19 cellular contexts compared by ENCODE assay signal in genomic region chr15:28911295-28911979, GRCh38. TPM values are rescaled to one million over a fixed set of nuclear protein-coding genes. Genes with fewer than 3 reads are reported as not detected.
DNase-seq lines count a peak whose midpoint lies in the region; ATAC-seq, FAIRE-seq and TF ChIP-seq lines count a peak whose summit lies in the region.
"Had no signal": no experiment of that assay in that cellular context is flagged by ENCODE, and none has a peak within 500 bp of the region (broad histone marks: within the 10 kb centered on the region; RNA-seq: fewer than 3 reads in every experiment).

No MANE protein-coding gene starts in this region.

- TF ChIP-seq EP300 in H1 (IDR thresholded peaks at IDR 0.05; ENCODE audit: borderline replicate concordance in 1 of 2, low read depth in 2 of 2, low read length in 2 of 2): no peak

- H2BK15ac ChIP-seq in H1 (ENCODE audit: low read length): no peak overlapping the region

- peaks cover 0 to 11% of the 10 kb centered on the region in 2 experiments for H4K20me1 ChIP-seq in H1 (replicated peaks in 1 of 2; ENCODE audit: control insufficient read depth in 1 of 2, insufficient read depth in 2 of 2, low read length in 2 of 2)

- H3K4me1 ChIP-seq in H1 (replicated peaks in 1 of 4; ENCODE audit: control insufficient read depth in 3 of 4, insufficient read depth in 4 of 4, low read length in 3 of 4) (peaks cover 6 to 17% (median 10%) of the 10 kb centered on the region in 4 experiments; a peak in 6 of 7 replicates), spleen (peaks cover 0 to 19% (median 5%) of the 10 kb centered on the region in 6 donors)

- no peak overlapping the region for H4K8ac ChIP-seq in H1 (ENCODE audit: extremely low read depth, insufficient read depth, low read length)

- H2AFZ ChIP-seq in H1 (ENCODE audit: low read length): no peak overlapping the region

- H3K9ac ChIP-seq in H1 (replicated peaks in 1 of 4; ENCODE audit: extremely low read depth in 1 of 4, low read depth in 3 of 4, low read length in 3 of 4): no peak overlapping the region

- H3K27me3 ChIP-seq in H1 (replicated peaks in 1 of 4; ENCODE audit: control insufficient read depth in 3 of 4, extremely low read depth in 1 of 4, insufficient read depth in 3 of 4, low read length in 3 of 4) (no peaks in the 10 kb centered on the region), spleen (replicated peaks in 1 of 7) (peaks cover 0 to 4% (median 0%) of the 10 kb centered on the region in 7 donors), brain microvascular endothelial cell (replicated peaks) (no peaks in the 10 kb centered on the region)
- H3K27me3 ChIP-seq: body of pancreas had no signal

- peak overlapping the region; percentile 25 to 57; a peak in 2 of 4 replicates for H3K4me2 ChIP-seq in H1 (ENCODE audit: insufficient read depth in 1 of 2, low read depth in 2 of 2, low read length in 2 of 2)

- CTCF ChIA-PET in H1 (lab: Charles Lee; ENCODE audit: partially characterized antibody): interaction anchor here (0.6 to 4.7 kb wide), 4 partner anchors 8 to 189 kb away, joined by 3 to 51 read pairs (median 4); no protein-coding TSS in a partner anchor

- TF ChIP-seq RAD21 in H1 (IDR thresholded peaks at IDR 0.05 in 1 of 2, conservative IDR thresholded peaks at IDR 0.05 in 1 of 2; ENCODE audit: low read depth in 2 of 2, low read length in 2 of 2): no peak

- H2BK120ac ChIP-seq in H1 (replicated peaks; ENCODE audit: low read depth, low read length): no peak overlapping the region

- H3K9me3 ChIP-seq in H1 (ENCODE audit: insufficient read depth in 2 of 2, low read depth in 1 of 2, low read length in 1 of 2): peaks cover 0 to 3% of the 10 kb centered on the region in 2 experiments; a peak in 1 of 4 replicates
- H3K9me3 ChIP-seq in spleen: no peaks in the 10 kb centered on the region
- H3K9me3 ChIP-seq: body of pancreas had no signal

- no peaks in the 10 kb centered on the region for H3K79me2 ChIP-seq in H1 (ENCODE audit: control insufficient read depth in 1 of 2, insufficient read depth in 2 of 2, low read length in 2 of 2)

- no peak overlapping the region for H3K18ac ChIP-seq in H1 (ENCODE audit: extremely low read depth, low read length)

- H2BK12ac ChIP-seq in H1 (ENCODE audit: low read depth, low read length): no peak overlapping the region

- H3K79me1 ChIP-seq in H1 (ENCODE audit: low read depth, low read length): peaks cover 8% of the 10 kb centered on the region

- no peak overlapping the region for H2BK5ac ChIP-seq in H1 (ENCODE audit: low read depth, low read length)

- in situ Hi-C loops in brain microvascular endothelial cell (cut with HindIII; ENCODE audit: low pct_ligation_motif_present, low sequenced_read_pairs): no loop called here

- intact Hi-C loops in spleen (cut with DNase I; ENCODE audit: low total_unique reads): no loop called here

- no peak for TF ChIP-seq POLR2A in H1 (IDR thresholded peaks at IDR 0.05; ENCODE audit: control extremely low read depth in 1 of 2, low read depth in 2 of 2, low read length in 2 of 2)
- no peak for TF ChIP-seq POLR2A in spleen (IDR thresholded peaks at IDR 0.05)

- H3K23ac ChIP-seq in H1 (ENCODE audit: insufficient read length): no peak overlapping the region

- H4K5ac ChIP-seq in H1 (ENCODE audit: insufficient read length, low read depth, low read length): no peak overlapping the region

- H3K36me3 ChIP-seq in H1 (ENCODE audit: control insufficient read depth in 2 of 4, insufficient read depth in 4 of 4, low read length in 3 of 4) (no peaks in the 10 kb centered on the region; a peak in 1 of 8 replicates), spleen (no peaks in the 10 kb centered on the region), brain microvascular endothelial cell (replicated peaks) (no peaks in the 10 kb centered on the region)

- no peak overlapping the region for H4K91ac ChIP-seq in H1 (replicated peaks; ENCODE audit: insufficient read length, low read length)

- H3K56ac ChIP-seq in H1 (replicated peaks; ENCODE audit: insufficient read length, low read depth, low read length): no peak overlapping the region

- H2BK20ac ChIP-seq in H1 (ENCODE audit: low read length): no peak overlapping the region

- TF ChIP-seq CTCF in H1 (IDR thresholded peaks at IDR 0.05; ENCODE audit: control extremely low read depth in 1 of 3, insufficient read depth in 1 of 3, low read depth in 1 of 3, low read length in 3 of 3) (no peak), spleen (IDR thresholded peaks at IDR 0.05 in 8 of 11, conservative IDR thresholded peaks at IDR 0.05 in 3 of 11) (no peak), brain microvascular endothelial cell (IDR thresholded peaks at IDR 0.05; ENCODE audit: low read depth, low read length, missing control alignments) (no peak)

- no peak overlapping the region for H3K4ac ChIP-seq in H1 (replicated peaks; ENCODE audit: insufficient read length, low read depth, low read length)

- FAIRE-seq in H1 (lab: Jason Lieb, UNC): no peak
- FAIRE-seq: A204.1, G401.6, GM19239 had no signal

- H2AK5ac ChIP-seq in H1 (ENCODE audit: low read depth, low read length): no peak overlapping the region

- H3K27ac ChIP-seq in H1 (ENCODE audit: low read depth, low read length) (no peak overlapping the region), spleen (no peak overlapping the region), brain microvascular endothelial cell (no peak overlapping the region)
- H3K27ac ChIP-seq: body of pancreas had no signal

- no peak overlapping the region for H3K14ac ChIP-seq in H1 (ENCODE audit: insufficient read length)

- WGBS in H1 (ENCODE audit: extremely low coverage in 1 of 2, insufficient coverage in 1 of 2, insufficient read length in 1 of 2, insufficient replicate concordance in 2 of 2, low coverage in 1 of 2, low lambda C conversion rate in 2 of 2, missing lambda C conversion rate in 1 of 2), 2 experiments: 67% methylated on average over 10 of the region's 10 CpGs; no CpG with 5 or more reads in 1 of the 2 experiments
- WGBS in spleen, 5 donors: 42 to 57% (median 48%) methylated on average over 10 of the region's 10 CpGs

- peak; percentile 63 for DNase-seq in NCI-H82 (lab: John Stamatoyannopoulos, UW)
- DNase-seq in NCI-H82 treated with DMSO at 0.1 percent for 48 hours (lab: John Stamatoyannopoulos, UW; ENCODE audit: unreplicated experiment): no peak
- DNase-seq in OCI-M2 (lab: John Stamatoyannopoulos, UW; ENCODE audit: unreplicated experiment): peak; percentile 35
- no peak for DNase-seq in H1 (ENCODE audit: low read depth in 1 of 2, low spot score in 2 of 2)
- peak; percentile 37 for DNase-seq in spleen
- no peak for DNase-seq in RKO (ENCODE audit: low spot score)
- no peak for DNase-seq in brain microvascular endothelial cell
- DNase-seq: activated CD4-positive, alpha-beta T cell treated with anti-CD3 and anti-CD28 coated beads, Interleukin-2, amount 50 U/mL, for 1 hour; body of pancreas; effector CD8-positive, alpha-beta T cell; NCI-H1417 treated with DMSO at 0.1 percent for 48 hours; NCI-H69; retina; stimulated activated CD4-positive, alpha-beta T cell treated with anti-CD3 and anti-CD28 coated beads, Interleukin-1b, Interleukin-23, amount 100 ng/mL, for 48 hours; T-helper 2 cell had no signal

- no peak overlapping the region for H3K4me3 ChIP-seq in H1 (ENCODE audit: extremely low read depth in 1 of 4, insufficient read depth in 2 of 4, low read depth in 3 of 4, low read length in 4 of 4)
- H3K4me3 ChIP-seq in spleen: no peak overlapping the region
- no peak overlapping the region for H3K4me3 ChIP-seq in brain microvascular endothelial cell (ENCODE audit: low read depth, low read length)
- H3K4me3 ChIP-seq: body of pancreas had no signal

- POLR2A ChIA-PET in H1 (lab: Charles Lee; ENCODE audit: partially characterized antibody): no interaction called here

- ATAC-seq in HG02884 (IDR thresholded peaks at IDR 0.05; ENCODE audit: unreplicated experiment): no peak
- ATAC-seq: body of pancreas had no signal

- H3K23me2 ChIP-seq in H1 (ENCODE audit: low read depth, low read length): peaks cover 11% of the 10 kb centered on the region; the same call in 1 of the 2 replicates

TF ChIP-seq in H1, 55 proteins besides CTCF, POLR2A, EP300 and RAD21:
- TF ChIP-seq BRCA1 (IDR thresholded peaks at IDR 0.05; ENCODE audit: low read depth, low read length): no peak
- TF ChIP-seq, protein P1, sequence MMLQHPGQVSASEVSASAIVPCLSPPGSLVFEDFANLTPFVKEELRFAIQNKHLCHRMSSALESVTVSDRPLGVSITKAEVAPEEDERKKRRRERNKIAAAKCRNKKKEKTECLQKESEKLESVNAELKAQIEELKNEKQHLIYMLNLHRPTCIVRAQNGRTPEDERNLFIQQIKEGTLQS (IDR thresholded peaks at IDR 0.05; ENCODE audit: insufficient read depth, low read depth, low read length): no peak
- TF ChIP-seq YY1 (IDR thresholded peaks at IDR 0.05; ENCODE audit: low read depth, low read length): no peak
- TF ChIP-seq BACH1 (IDR thresholded peaks at IDR 0.05; ENCODE audit: low read length): no peak
- no peak for TF ChIP-seq TAF1 (IDR thresholded peaks at IDR 0.05; ENCODE audit: low read depth, low read length)
- no peak for TF ChIP-seq GTF2F1 (IDR thresholded peaks at IDR 0.05; ENCODE audit: borderline replicate concordance, low read depth, low read length)
- no peak for TF ChIP-seq SP4 (IDR thresholded peaks at IDR 0.05; ENCODE audit: low read length)
- TF ChIP-seq MAFK (IDR thresholded peaks at IDR 0.05; ENCODE audit: low read depth, low read length): no peak
- no peak for TF ChIP-seq GABPA (IDR thresholded peaks at IDR 0.05; ENCODE audit: borderline replicate concordance, insufficient read depth, low read length)
- no peak for TF ChIP-seq SUZ12 (IDR thresholded peaks at IDR 0.05; ENCODE audit: low read length)
- no peak for TF ChIP-seq FOSL1 (IDR thresholded peaks at IDR 0.05; ENCODE audit: insufficient read depth, low read depth, low read length)
- TF ChIP-seq RBBP5 (IDR thresholded peaks at IDR 0.05; ENCODE audit: borderline replicate concordance, low read depth, low read length): no peak
TF ChIP-seq in H1: peak in this region for 0.

RNA-seq across cellular contexts. Expression of gene APBA2, which starts 25.7 kb away (rescaled TPM):
- total RNA-seq in H1 (2021; fragmentation: NEBNext Ultra II Directional; extraction: Animal tissue kit (Norgen Biotek cat#: 25700)): 13.9 and 15.5 TPM in 2 replicates
- polyA plus RNA-seq in H1 (2011; rRNA removed): 19.0 and 20.4 TPM in 2 replicates
- 19.3 TPM for polyA plus RNA-seq in H1 (2011; cell fraction: cytosol; rRNA removed)
- polyA plus RNA-seq in H1 (2011; cell fraction: nucleus; rRNA removed): 38.3 TPM
- 9.5 to 16.7 TPM (median 14.7 TPM) in 4 replicates for polyA plus RNA-seq in H1 (2012, experiment 1 of 2)
- 9.8 TPM for polyA plus RNA-seq in H1 (2012, experiment 2 of 2)
- polyA plus RNA-seq in H1 (2013, experiment 1 of 2): 8.2 TPM
- 8.5 TPM for polyA plus RNA-seq in H1 (2013, experiment 2 of 2)
- polyA minus RNA-seq in H1 (2011; rRNA and poly(A)+ RNA removed): 16.0 and 21.3 TPM in 2 replicates
- 10.5 TPM for polyA minus RNA-seq in H1 (2011; cell fraction: cytosol; rRNA and poly(A)+ RNA removed)
- polyA minus RNA-seq in H1 (2011; cell fraction: nucleus; rRNA and poly(A)+ RNA removed): 14.0 TPM
- 10 to 100 TPM; 15.5 to 33.8 (median 19.2) TPM for total RNA-seq in spleen
- polyA plus RNA-seq in spleen: 1 to 10 TPM; 5.8 to 6.6 (median 6.4) TPM

Comparison
In these comparisons a context has a peak if more than half of its experiments do, and no peak if none do; other contexts are left out.
1. DNase-seq: peak in NCI-H82 (single experiment), OCI-M2 (single experiment) and spleen (single experiment); none in NCI-H82 treated with DMSO at 0.1 percent for 48 hours (single experiment), H1 (0 of 2), RKO (single experiment) and brain microvascular endothelial cell (single experiment).